22 cellular contexts compared by ENCODE assay signal in genomic region chr1:203615182-203615581, GRCh38.
"Had no signal": no experiment of that assay in that cellular context is flagged by ENCODE, and none has a peak within 500 bp of the region (broad histone marks: within the 10 kb centered on the region; RNA-seq: fewer than 3 reads in every experiment).

No MANE protein-coding gene starts in this region.

- ATAC-seq: lower lobe of right lung; stimulated activated effector memory CD8-positive, alpha-beta T cell treated with anti-CD3 and anti-CD28 coated beads, Interleukin-12 subunit alpha, Interleukin-12 subunit beta, amount 100 ng/mL, for 72 hours; stimulated activated naive CD8-positive, alpha-beta T cell treated with anti-CD3 and anti-CD28 coated beads, Interleukin-15, Interleukin-2, amounts not matched to agents 100 U/mL and 50 U/mL, for 24 hours had no signal

- H3K4me3 ChIP-seq: coronary artery, lower lobe of right lung, neural progenitor cell, ovary, smooth muscle cell, suprapubic skin, thyroid gland, uterus had no signal

- H3K36me3 Mint-ChIP-seq: immature natural killer cell; memory B cell; mesothelial cell of epicardium; natural killer cell; neural progenitor cell; stimulated activated effector memory CD8-positive, alpha-beta T cell treated with anti-CD3 and anti-CD28 coated beads, Interleukin-12 subunit alpha, Interleukin-12 subunit beta, amount 100 ng/mL, for 72 hours; type B pancreatic cell had no signal

- H3K9me3 Mint-ChIP-seq: immature natural killer cell; memory B cell; mesothelial cell of epicardium; natural killer cell; neural progenitor cell; stimulated activated effector memory CD8-positive, alpha-beta T cell treated with anti-CD3 and anti-CD28 coated beads, Interleukin-12 subunit alpha, Interleukin-12 subunit beta, amount 100 ng/mL, for 72 hours; type B pancreatic cell had no signal

- H3K27ac Mint-ChIP-seq: memory B cell, mesothelial cell of epicardium, natural killer cell, neural progenitor cell had no signal

- H3K4me1 ChIP-seq: lower lobe of right lung, neural progenitor cell, suprapubic skin, thyroid gland, uterus had no signal

- H2AFZ ChIP-seq: neural progenitor cell had no signal

- H3K27me3 ChIP-seq: neural progenitor cell, ovary, suprapubic skin, thyroid gland, uterus had no signal

- FAIRE-seq: frontal cortex, keratinocyte had no signal

- H3K9me3 ChIP-seq: lower lobe of right lung, ovary, suprapubic skin, thyroid gland, uterus had no signal

- H3K36me3 ChIP-seq: lower lobe of right lung, neural progenitor cell, ovary, suprapubic skin, thyroid gland, uterus had no signal

- DNase-seq: effector CD4-positive, alpha-beta T cell; immature natural killer cell; lower lobe of right lung; natural killer cell; nucleus accumbens; ovary; right cardiac atrium; stimulated activated CD4-positive, alpha-beta T cell treated with anti-CD3 and anti-CD28 coated beads, Interleukin-4, amount 100 ng/mL, for 1 hour; stimulated activated CD8-positive, alpha-beta memory T cell treated with anti-CD3 and anti-CD28 coated beads, Interleukin-4, amount 100 ng/mL, for 48 hours; stimulated activated naive CD8-positive, alpha-beta T cell treated with anti-CD3 and anti-CD28 coated beads, Interleukin-15, Interleukin-2, amounts not matched to agents 100 U/mL and 50 U/mL, for 24 hours; thyroid gland; uterus had no signal

- H3K27ac ChIP-seq: coronary artery, lower lobe of right lung, neural progenitor cell, ovary, suprapubic skin, thyroid gland had no signal

- H3K4me2 ChIP-seq: neural progenitor cell, smooth muscle cell had no signal

- H3K9ac ChIP-seq: neural progenitor cell had no signal
